In genomic region chr10:45353176-45353575, GRCh38 we compare ENCODE assay signal across 10 cellular contexts. TPM values are rescaled to one million over a fixed set of nuclear protein-coding genes. Genes with fewer than 3 reads are reported as not detected.
DNase-seq lines count a peak whose midpoint lies in the region; ATAC-seq, FAIRE-seq and TF ChIP-seq lines count a peak whose summit lies in the region.
"Had no signal": no experiment of that assay in that cellular context is flagged by ENCODE, and none has a peak within 500 bp of the region (broad histone marks: within the 10 kb centered on the region; RNA-seq: fewer than 3 reads in every experiment).

No MANE protein-coding gene starts in this region.

- H3K27me3 Mint-ChIP-seq in T-helper 2 cell treated with Interferon-gamma antibody and Interleukin-4, amounts not matched to agents 5 μg/mL and 100 μg/mL, for 36 hours (ENCODE audit: low read depth) = peaks cover 5% of the 10 kb centered on the region

- WGBS in small intestine, 3 donors = 58 to 76% (median 73%) methylated on average over 1 of the region's 1 CpG

- no peaks in the 10 kb centered on the region for H3K9me3 ChIP-seq in small intestine (ENCODE audit: control insufficient read depth, low read depth)
- H3K9me3 ChIP-seq: pancreas had no signal

- H3K27ac Mint-ChIP-seq in T-helper 2 cell treated with Interferon-gamma antibody and Interleukin-4, amounts not matched to agents 5 μg/mL and 100 μg/mL, for 36 hours = no peak overlapping the region
- no peak overlapping the region for H3K27ac Mint-ChIP-seq in stimulated activated effector memory CD8-positive, alpha-beta T cell treated with anti-CD3 and anti-CD28 coated beads, Interleukin-12 subunit alpha, Interleukin-12 subunit beta, amount 100 ng/mL, for 72 hours

- no peak for TF ChIP-seq CTCF in HL-60 (IDR thresholded peaks at IDR 0.05; ENCODE audit: insufficient read depth, low read length)

- ATAC-seq in GM21825 (IDR thresholded peaks at IDR 0.05; ENCODE audit: unreplicated experiment) = peak; percentile 47
- ATAC-seq in stimulated activated effector memory CD8-positive, alpha-beta T cell treated with anti-CD3 and anti-CD28 coated beads, Interleukin-12 subunit alpha, Interleukin-12 subunit beta, amount 100 ng/mL, for 72 hours = peak; percentile 77

- H3K27me3 ChIP-seq in HL-60 (ENCODE audit: insufficient read depth, poor library complexity, severe bottlenecking) = no peaks in the 10 kb centered on the region
- H3K27me3 ChIP-seq in small intestine (ENCODE audit: control insufficient read depth in 2 of 2, insufficient read depth in 2 of 2, low read length in 2 of 2) = no peaks in the 10 kb centered on the region
- H3K27me3 ChIP-seq: pancreas had no signal

- no peak overlapping the region for H3K4me3 Mint-ChIP-seq in T-helper 2 cell treated with Interferon-gamma antibody and Interleukin-4, amounts not matched to agents 5 μg/mL and 100 μg/mL, for 36 hours
- H3K4me3 Mint-ChIP-seq in stimulated activated effector memory CD8-positive, alpha-beta T cell treated with anti-CD3 and anti-CD28 coated beads, Interleukin-12 subunit alpha, Interleukin-12 subunit beta, amount 100 ng/mL, for 72 hours = peak overlapping the region; percentile 16

- H3K4me1 Mint-ChIP-seq in T-helper 2 cell treated with Interferon-gamma antibody and Interleukin-4, amounts not matched to agents 5 μg/mL and 100 μg/mL, for 36 hours (ENCODE audit: low read depth) = peaks cover 12% of the 10 kb centered on the region
- H3K4me1 Mint-ChIP-seq in stimulated activated effector memory CD8-positive, alpha-beta T cell treated with anti-CD3 and anti-CD28 coated beads, Interleukin-12 subunit alpha, Interleukin-12 subunit beta, amount 100 ng/mL, for 72 hours = peaks cover 16% of the 10 kb centered on the region

- H3K36me3 ChIP-seq in small intestine (ENCODE audit: control insufficient read depth in 2 of 2, insufficient read depth in 2 of 2, low read length in 2 of 2) = no peaks in the 10 kb centered on the region
- H3K36me3 ChIP-seq: pancreas had no signal

- FAIRE-seq in small intestine (lab: Jason Lieb, UNC) = no peak
- FAIRE-seq: A204.1, pancreas had no signal

- H3K27ac ChIP-seq in HL-60 (replicated peaks) (peak overlapping the region; percentile 79), small intestine (ENCODE audit: low read depth in 1 of 2, low read length in 1 of 2) (no peak overlapping the region)
- H3K27ac ChIP-seq: pancreas had no signal

- peak; percentile 8 for DNase-seq in T-helper 2 cell treated with Interferon-gamma antibody and Interleukin-4, amounts not matched to agents 5 μg/mL and 100 μg/mL, for 36 hours (ENCODE audit: low spot score)
- DNase-seq in T-helper 2 cell = no peak
- peak; percentile 42 to 74 for DNase-seq in HL-60 (ENCODE audit: low read depth in 1 of 2, low spot score in 1 of 2)
- DNase-seq in stimulated activated effector memory CD8-positive, alpha-beta T cell treated with anti-CD3 and anti-CD28 coated beads, Interleukin-12 subunit alpha, Interleukin-12 subunit beta, amount 100 ng/mL, for 72 hours (ENCODE audit: low spot score in 2 of 2) = no peak
- DNase-seq in small intestine = no peak
- no peak for DNase-seq in DMS153 (lab: John Stamatoyannopoulos, UW)
- no peak for DNase-seq in NCI-H1105 (lab: John Stamatoyannopoulos, UW)
- DNase-seq: pancreas had no signal

- H3K36me3 Mint-ChIP-seq in T-helper 2 cell treated with Interferon-gamma antibody and Interleukin-4, amounts not matched to agents 5 μg/mL and 100 μg/mL, for 36 hours (ENCODE audit: low read depth) = no peaks in the 10 kb centered on the region
- H3K36me3 Mint-ChIP-seq in stimulated activated effector memory CD8-positive, alpha-beta T cell treated with anti-CD3 and anti-CD28 coated beads, Interleukin-12 subunit alpha, Interleukin-12 subunit beta, amount 100 ng/mL, for 72 hours = no peaks in the 10 kb centered on the region

- peaks cover 3% of the 10 kb centered on the region for H3K9me3 Mint-ChIP-seq in T-helper 2 cell treated with Interferon-gamma antibody and Interleukin-4, amounts not matched to agents 5 μg/mL and 100 μg/mL, for 36 hours
- no peaks in the 10 kb centered on the region for H3K9me3 Mint-ChIP-seq in stimulated activated effector memory CD8-positive, alpha-beta T cell treated with anti-CD3 and anti-CD28 coated beads, Interleukin-12 subunit alpha, Interleukin-12 subunit beta, amount 100 ng/mL, for 72 hours

- H3K4me3 ChIP-seq in HL-60 (replicated peaks; ENCODE audit: insufficient read depth, low read length) = no peak overlapping the region
- no peak overlapping the region for H3K4me3 ChIP-seq in small intestine (ENCODE audit: low read depth in 1 of 2, low read length in 2 of 2)
- H3K4me3 ChIP-seq: pancreas had no signal

- H3K4me1 ChIP-seq in small intestine (ENCODE audit: control insufficient read depth in 2 of 2, insufficient read depth in 1 of 2, low read depth in 1 of 2, low read length in 1 of 2) = no peaks in the 10 kb centered on the region
- H3K4me1 ChIP-seq: pancreas had no signal

RNA-seq across cellular contexts. Expression of gene ALOX5, which starts 20.8 kb away (rescaled TPM):
- polyA plus RNA-seq in small intestine = 10 to 100 TPM in 2 of 3 donors, 1 to 10 TPM in 1; 7.4 to 14.6 (median 13.0) TPM

RNA-seq across cellular contexts. Expression of gene OR13A1, which starts 37.8 kb away (rescaled TPM):
- polyA plus RNA-seq in small intestine = under 1 TPM in 1 of 3 donors, not detected in 2; 0.03 TPM

Comparison
In these comparisons a context has a peak if more than half of its experiments do, and no peak if none do; other contexts are left out.
1. DNase-seq: peak in T-helper 2 cell treated with Interferon-gamma antibody and Interleukin-4, amounts not matched to agents 5 μg/mL and 100 μg/mL, for 36 hours (single experiment) and HL-60 (2 of 2); none in T-helper 2 cell (0 of 5), stimulated activated effector memory CD8-positive, alpha-beta T cell treated with anti-CD3 and anti-CD28 coated beads, Interleukin-12 subunit alpha, Interleukin-12 subunit beta, amount 100 ng/mL, for 72 hours (0 of 2), small intestine (single experiment), DMS153 (single experiment) and NCI-H1105 (single experiment).